In genomic region chr2:218569661-218570500, GRCh38 we compare ENCODE assay signal across 7 cellular contexts. TPM values are rescaled to one million over a fixed set of nuclear protein-coding genes. Genes with fewer than 3 reads are reported as not detected.
DNase-seq lines count a peak whose midpoint lies in the region; ATAC-seq and TF ChIP-seq lines count a peak whose summit lies in the region.

No MANE protein-coding gene starts in this region.

- peak; percentile 29 for DNase-seq in GM03348 (ENCODE audit: low spot score)
- peak; percentile 37 for DNase-seq in MV-4-11 (lab: John Stamatoyannopoulos, UW)
- DNase-seq in astrocyte of the spinal cord (ENCODE audit: low read depth, low spot score): peak; percentile 55
- DNase-seq in kidney epithelial cell (ENCODE audit: low read depth): no peak

- H3K27ac ChIP-seq in stomach smooth muscle (ENCODE audit: low read length): peak overlapping the region; percentile 91

- H3K27me3 ChIP-seq in kidney epithelial cell (ENCODE audit: control insufficient read depth, insufficient read depth, low read length) (no peaks in the 10 kb centered on the region), stomach smooth muscle (ENCODE audit: control insufficient read depth in 1 of 2, insufficient read depth in 2 of 2, low read length in 2 of 2) (no peaks in the 10 kb centered on the region)

- no peak for ATAC-seq in HG03045 (IDR thresholded peaks at IDR 0.05; ENCODE audit: unreplicated experiment)
- ATAC-seq in GM21825 (IDR thresholded peaks at IDR 0.05; ENCODE audit: unreplicated experiment): no peak

- in situ Hi-C loops in astrocyte of the spinal cord (cut with HindIII; ENCODE audit: low sequenced_read_pairs): no loop called here

- H3K9me3 ChIP-seq in stomach smooth muscle (ENCODE audit: control insufficient read depth in 2 of 2, low read length in 2 of 2): no peaks in the 10 kb centered on the region

- peaks cover 27% of the 10 kb centered on the region for H3K4me1 ChIP-seq in stomach smooth muscle (ENCODE audit: control insufficient read depth, insufficient read depth, low read length)

- H3K36me3 ChIP-seq in kidney epithelial cell (ENCODE audit: control insufficient read depth, insufficient read depth, low read length) (no peaks in the 10 kb centered on the region), stomach smooth muscle (ENCODE audit: control insufficient read depth in 2 of 2, insufficient read depth in 2 of 2, low read length in 2 of 2) (peaks cover 0 to 3% of the 10 kb centered on the region in 2 donors)

- H3K4me3 ChIP-seq in astrocyte of the spinal cord (ENCODE audit: low read depth, low read length) (peak overlapping the region; percentile 93), kidney epithelial cell (ENCODE audit: low read depth, low read length) (peak overlapping the region; percentile 89), stomach smooth muscle (ENCODE audit: low read length in 2 of 2) (peak overlapping the region; percentile 58 to 91)

- no peak for TF ChIP-seq CTCF in astrocyte of the spinal cord (IDR thresholded peaks at IDR 0.05; ENCODE audit: low read depth, low read length)
- TF ChIP-seq CTCF in kidney epithelial cell (IDR thresholded peaks at IDR 0.05; ENCODE audit: insufficient read depth, low read length, poor library complexity, severe bottlenecking): no peak

- H3K9ac ChIP-seq in stomach smooth muscle (ENCODE audit: low read length in 2 of 2): peak overlapping the region; percentile 76 to 91

RNA-seq across cellular contexts. Expression of gene CNOT9, which starts 1.2 kb away (rescaled TPM):
- total RNA-seq in kidney epithelial cell: 38.5 and 57.1 TPM in 2 replicates

RNA-seq across cellular contexts. Expression of gene USP37, which starts 1.7 kb away (rescaled TPM):
- 7.5 and 9.4 TPM in 2 replicates for total RNA-seq in kidney epithelial cell

RNA-seq across cellular contexts. Expression of gene PLCD4, which starts 37.8 kb away (rescaled TPM):
- 0.08 and 0.27 TPM in 2 replicates for total RNA-seq in kidney epithelial cell
